15 cellular contexts compared by ENCODE assay signal in the genomic region with DNA sequence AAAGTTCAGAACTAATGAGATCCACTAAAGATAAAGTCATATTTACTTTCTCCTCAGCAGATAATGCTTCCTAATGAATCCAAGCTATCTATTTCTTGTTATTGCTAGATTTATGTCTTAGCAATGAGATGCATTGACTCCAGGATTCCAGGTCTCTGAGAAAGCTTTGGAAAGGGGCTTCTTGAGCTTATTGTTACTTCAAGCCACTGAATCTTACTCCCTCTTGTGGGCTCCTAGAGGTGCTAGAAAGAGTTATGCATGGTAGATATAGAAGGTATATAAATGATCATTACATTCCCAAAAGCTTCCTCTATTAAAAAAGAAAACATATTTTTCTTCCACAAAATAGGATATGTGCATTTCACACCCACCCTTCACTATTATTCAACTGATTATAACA.
A peak's percentile ranks its signal among the peaks of the same experiment; 100 is the strongest.
DNase-seq lines count a peak whose midpoint lies in the region; TF ChIP-seq lines count a peak whose summit lies in the region.
"Had no signal": no experiment of that assay in that cellular context is flagged by ENCODE, and none has a peak within 500 bp of the region (broad histone marks: within the 10 kb centered on the region; RNA-seq: fewer than 3 reads in every experiment).

No MANE protein-coding gene starts in this region.

- H3K9ac ChIP-seq in GM23248 (no peak overlapping the region), neural progenitor cell (no peak overlapping the region)

- H3K4me3 ChIP-seq in GM23248: no peak overlapping the region
- no peak overlapping the region for H3K4me3 ChIP-seq in neural progenitor cell
- no peak overlapping the region for H3K4me3 ChIP-seq in Caco-2 (ENCODE audit: low read depth, low read length)
- H3K4me3 ChIP-seq: tibial nerve had no signal

- H3K79me2 ChIP-seq in GM23248 (ENCODE audit: insufficient read depth) (no peaks in the 10 kb centered on the region), neural progenitor cell (ENCODE audit: low read depth) (no peaks in the 10 kb centered on the region)

- H3K27ac ChIP-seq in GM23248 (no peak overlapping the region), neural progenitor cell (no peak overlapping the region)
- H3K27ac ChIP-seq: tibial nerve had no signal

- H3K9me2 ChIP-seq in GM23248 (ENCODE audit: insufficient read depth): no peaks in the 10 kb centered on the region

- no peaks in the 10 kb centered on the region for H3K36me3 Mint-ChIP-seq in neural progenitor cell
- H3K36me3 Mint-ChIP-seq in Caco-2 (ENCODE audit: insufficient read depth, unreplicated experiment): no peaks in the 10 kb centered on the region
- H3K36me3 Mint-ChIP-seq: activated naive CD4-positive, alpha-beta T cell treated with anti-CD3 and anti-CD28 coated beads, Interleukin-2, amount 10 ng/mL, durations not matched to agents 7 days and 5 days had no signal

- no peak overlapping the region for H3K27ac Mint-ChIP-seq in neural progenitor cell
- H3K27ac Mint-ChIP-seq in Caco-2 (ENCODE audit: unreplicated experiment): no peak overlapping the region
- H3K27ac Mint-ChIP-seq: activated CD8-positive, alpha-beta T cell treated with anti-CD3 and anti-CD28 coated beads, Interleukin-2, amount 10 ng/mL, durations not matched to agents 7 days and 5 days; activated naive CD4-positive, alpha-beta T cell treated with anti-CD3 and anti-CD28 coated beads, Interleukin-2, amount 10 ng/mL, durations not matched to agents 7 days and 5 days had no signal

- H3K9me3 ChIP-seq in GM23248 (ENCODE audit: low read depth) (no peaks in the 10 kb centered on the region), neural progenitor cell (ENCODE audit: low read depth) (no peaks in the 10 kb centered on the region), Caco-2 (no peaks in the 10 kb centered on the region)

- no peak overlapping the region for H3K4me2 ChIP-seq in GM23248 (ENCODE audit: unreplicated experiment)
- H3K4me2 ChIP-seq in neural progenitor cell: no peak overlapping the region

- in situ Hi-C loops in GM23248 (cut with MboI): no loop called here

- intact Hi-C loops in Caco-2 (cut with micrococcal nuclease; ENCODE audit: unreplicated experiment): loop anchor here (1.0 kb wide), 1 partner anchor 363 kb away; no protein-coding TSS in a partner anchor

- POLR2A ChIA-PET in Caco-2 (lab: Charles Lee): no interaction called here

- no peaks in the 10 kb centered on the region for H3K27me3 ChIP-seq in GM23248 (replicated peaks; ENCODE audit: insufficient read depth)
- H3K27me3 ChIP-seq in neural progenitor cell: no peaks in the 10 kb centered on the region
- no peaks in the 10 kb centered on the region for H3K27me3 ChIP-seq in Caco-2 (replicated peaks; ENCODE audit: control insufficient read depth, insufficient read depth, low read length)
- H3K27me3 ChIP-seq: tibial nerve had no signal

- H3K36me3 ChIP-seq in GM23248 (ENCODE audit: low read depth): no peaks in the 10 kb centered on the region
- H3K36me3 ChIP-seq in neural progenitor cell: no peaks in the 10 kb centered on the region
- no peaks in the 10 kb centered on the region for H3K36me3 ChIP-seq in Caco-2 (ENCODE audit: control insufficient read depth, insufficient read depth, low read length)
- H3K36me3 ChIP-seq: tibial nerve had no signal

- H3K27me3 Mint-ChIP-seq in neural progenitor cell (ENCODE audit: insufficient read depth, low read depth): no peaks in the 10 kb centered on the region
- H3K27me3 Mint-ChIP-seq in Caco-2 (ENCODE audit: insufficient read depth, unreplicated experiment): no peaks in the 10 kb centered on the region
- H3K27me3 Mint-ChIP-seq: activated naive CD4-positive, alpha-beta T cell treated with anti-CD3 and anti-CD28 coated beads, Interleukin-2, amount 10 ng/mL, durations not matched to agents 7 days and 5 days had no signal

- no TSS peak for BruUV-seq in Caco-2 (replicated peaks; lab: Mats Ljungman, UMichigan)

- peak; percentile 47 for TF ChIP-seq CTCF in neural progenitor cell (IDR thresholded peaks at IDR 0.05)
- TF ChIP-seq CTCF in Caco-2 (IDR thresholded peaks at IDR 0.05; ENCODE audit: insufficient read depth in 1 of 2, low read depth in 1 of 2, low read length in 1 of 2, severe bottlenecking in 1 of 2, unreplicated experiment in 1 of 2): peak in 1 of 2 experiments; percentile 27

- H3K4me1 Mint-ChIP-seq in neural progenitor cell (peaks cover 7% of the 10 kb centered on the region), Caco-2 (ENCODE audit: low read depth, unreplicated experiment) (no peaks in the 10 kb centered on the region)
- H3K4me1 Mint-ChIP-seq: activated naive CD4-positive, alpha-beta T cell treated with anti-CD3 and anti-CD28 coated beads, Interleukin-2, amount 10 ng/mL, durations not matched to agents 7 days and 5 days had no signal

- H2AFZ ChIP-seq in GM23248 (no peak overlapping the region), neural progenitor cell (replicated peaks) (no peak overlapping the region)

- H3K4me1 ChIP-seq in GM23248 (ENCODE audit: insufficient read depth) (no peaks in the 10 kb centered on the region; the same call in 1 of the 2 replicates), neural progenitor cell (peaks cover 11% of the 10 kb centered on the region), Caco-2 (no peaks in the 10 kb centered on the region)
- H3K4me1 ChIP-seq: tibial nerve had no signal

- H4K20me1 ChIP-seq in GM23248 (ENCODE audit: insufficient read depth) (no peaks in the 10 kb centered on the region), neural progenitor cell (ENCODE audit: low read depth) (no peaks in the 10 kb centered on the region)

- H3K9me3 Mint-ChIP-seq in neural progenitor cell (no peaks in the 10 kb centered on the region), Caco-2 (ENCODE audit: unreplicated experiment) (peaks cover 5% of the 10 kb centered on the region)

- H3F3A ChIP-seq in GM23248 (ENCODE audit: insufficient read depth) (0 out of 2 replicates have a peak, but pooled peaks cover 3% of the 10 kb centered on the region), neural progenitor cell (ENCODE audit: low read depth) (no peaks in the 10 kb centered on the region)

- H3K4me3 Mint-ChIP-seq in neural progenitor cell (no peak overlapping the region), Caco-2 (ENCODE audit: unreplicated experiment) (no peak overlapping the region)
- H3K4me3 Mint-ChIP-seq: activated CD8-positive, alpha-beta T cell treated with anti-CD3 and anti-CD28 coated beads, Interleukin-2, amount 10 ng/mL, durations not matched to agents 7 days and 5 days; activated naive CD4-positive, alpha-beta T cell treated with anti-CD3 and anti-CD28 coated beads, Interleukin-2, amount 10 ng/mL, durations not matched to agents 7 days and 5 days had no signal

- CTCF ChIA-PET in Caco-2 (lab: Charles Lee): interaction anchor here (1.0 to 1.4 kb wide), 3 partner anchors 300 to 488 kb away, joined by 3 read pairs; no protein-coding TSS in a partner anchor

- DNase-seq in GM23248 (peak; percentile 20), SK-N-DZ (ENCODE audit: low spot score) (peak; percentile 4), fibroblast of gingiva (ENCODE audit: low read depth) (peak; percentile 30), neural progenitor cell (ENCODE audit: low spot score) (peak; percentile 35), Caco-2 (no peak), putamen (ENCODE audit: low spot score) (no peak), COLO668 (lab: John Stamatoyannopoulos, UW; ENCODE audit: unreplicated experiment) (no peak)
- DNase-seq in NK-92 treated with Interleukin-12 subunit alpha and Interleukin-12 subunit beta, amount 100 ng/mL, for 24 hours (lab: John Stamatoyannopoulos, UW): no peak
- DNase-seq: activated CD8-positive, alpha-beta T cell treated with anti-CD3 and anti-CD28 coated beads, Interleukin-2, amount 10 ng/mL, durations not matched to agents 7 days and 5 days; activated naive CD4-positive, alpha-beta T cell treated with anti-CD3 and anti-CD28 coated beads, Interleukin-2, amount 10 ng/mL, durations not matched to agents 7 days and 5 days; DMS79; H7; NCI-H1048; NCI-H446 treated with DMSO at 0.1 percent for 48 hours had no signal

Comparison
In these comparisons a context has a peak if more than half of its experiments do, and no peak if none do; other contexts are left out.
1. DNase-seq: peak in GM23248 (single experiment), SK-N-DZ (single experiment), fibroblast of gingiva (single experiment) and neural progenitor cell (single experiment); none in NK-92 treated with Interleukin-12 subunit alpha and Interleukin-12 subunit beta, amount 100 ng/mL, for 24 hours (single experiment), Caco-2 (0 of 2), putamen (single experiment) and COLO668 (single experiment).